Comparison of ENCODE assay signal across 24 cellular contexts in the genomic region with DNA sequence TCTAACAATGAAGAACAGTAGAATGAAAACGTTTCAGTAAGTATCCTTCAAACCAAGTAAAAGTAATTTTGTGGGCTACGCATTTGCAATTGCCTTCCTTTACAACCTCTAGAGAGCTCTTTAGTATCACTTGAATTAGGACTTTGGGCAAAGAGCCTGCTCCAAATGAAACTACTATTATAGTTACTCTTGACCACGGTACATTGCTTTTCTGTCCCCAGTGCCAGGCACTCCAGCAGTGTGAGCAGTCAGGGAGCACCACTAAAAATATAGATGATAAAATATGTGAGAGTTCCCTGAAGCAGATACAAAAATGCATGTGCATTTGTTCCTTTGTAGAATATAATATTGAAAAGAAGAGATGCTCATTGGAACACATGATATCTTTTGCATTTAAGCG.
"Had no signal": no experiment of that assay in that cellular context is flagged by ENCODE, and none has a peak within 500 bp of the region (broad histone marks: within the 10 kb centered on the region; RNA-seq: fewer than 3 reads in every experiment).

No MANE protein-coding gene starts in this region.

- DNase-seq: activated B cell treated with CpG ODN at 0.5 μM for 24 hours; activated CD8-positive, alpha-beta T cell treated with anti-CD3 and anti-CD28 coated beads, Interleukin-2, amount 10 ng/mL, durations not matched to agents 7 days and 5 days; activated naive CD4-positive, alpha-beta T cell treated with Interleukin-2 at 50 U/mL for 16 hours; activated T-cell treated with anti-CD3 and anti-CD28 coated beads for 4 hours; activated T-cell treated with anti-CD3 and anti-CD28 coated beads, Interleukin-2, amount 50 U/mL, for 72 hours; anterior cingulate cortex; endodermal cell; foreskin keratinocyte; heart left ventricle; hypothalamus; kidney glomerular epithelial cell; mesendoderm; natural killer cell; posterior cingulate gyrus; right cardiac atrium; spleen; stimulated activated CD4-positive, alpha-beta T cell treated with anti-CD3 and anti-CD28 coated beads, Interleukin-2, amount 100 ng/mL, for 48 hours; stimulated activated naive CD4-positive, alpha-beta T cell treated with Interleukin-2 at 50 U/mL for 16 hours; transverse colon had no signal

- H3K4me1 Mint-ChIP-seq: activated B cell treated with CpG ODN at 0.5 μM for 24 hours; central memory CD8-positive, alpha-beta T cell; endodermal cell; natural killer cell had no signal

- H3K9me3 ChIP-seq: heart left ventricle, spleen, transverse colon had no signal

- H3K27ac Mint-ChIP-seq: activated B cell treated with CpG ODN at 0.5 μM for 24 hours; activated CD8-positive, alpha-beta T cell treated with anti-CD3 and anti-CD28 coated beads, Interleukin-2, amount 10 ng/mL, durations not matched to agents 7 days and 5 days; activated naive CD8-positive, alpha-beta T cell; activated T-cell treated with anti-CD3 and anti-CD28 coated beads, Interleukin-2, amount 50 U/mL, for 72 hours; dendritic cell treated with granulocyte-macrophage colony-stimulating factor and Interleukin-4, amounts not matched to agents 40 ng/mL and 50 ng/mL, for 4 days; endodermal cell; natural killer cell; T-helper 2 cell treated with Interferon-gamma antibody and Interleukin-4, amounts not matched to agents 5 μg/mL and 100 μg/mL, for 36 hours had no signal

- H3K4me3 Mint-ChIP-seq: activated B cell treated with CpG ODN at 0.5 μM for 24 hours; activated CD8-positive, alpha-beta T cell treated with anti-CD3 and anti-CD28 coated beads, Interleukin-2, amount 10 ng/mL, durations not matched to agents 7 days and 5 days; activated naive CD8-positive, alpha-beta T cell; activated T-cell treated with anti-CD3 and anti-CD28 coated beads, Interleukin-2, amount 50 U/mL, for 72 hours; central memory CD8-positive, alpha-beta T cell; dendritic cell treated with granulocyte-macrophage colony-stimulating factor and Interleukin-4, amounts not matched to agents 40 ng/mL and 50 ng/mL, for 4 days; endodermal cell; natural killer cell; T-helper 2 cell treated with Interferon-gamma antibody and Interleukin-4, amounts not matched to agents 5 μg/mL and 100 μg/mL, for 36 hours had no signal

- H3K27me3 ChIP-seq: foreskin keratinocyte, heart left ventricle, spleen, transverse colon had no signal

- H3K27me3 Mint-ChIP-seq: activated B cell treated with CpG ODN at 0.5 μM for 24 hours; activated naive CD8-positive, alpha-beta T cell; central memory CD8-positive, alpha-beta T cell; dendritic cell treated with granulocyte-macrophage colony-stimulating factor and Interleukin-4, amounts not matched to agents 40 ng/mL and 50 ng/mL, for 4 days had no signal

- H3K9me3 Mint-ChIP-seq: activated B cell treated with CpG ODN at 0.5 μM for 24 hours; dendritic cell treated with granulocyte-macrophage colony-stimulating factor and Interleukin-4, amounts not matched to agents 40 ng/mL and 50 ng/mL, for 4 days; endodermal cell; T-helper 2 cell treated with Interferon-gamma antibody and Interleukin-4, amounts not matched to agents 5 μg/mL and 100 μg/mL, for 36 hours had no signal

- H3K36me3 ChIP-seq: heart left ventricle, spleen, transverse colon had no signal

- H3K4me3 ChIP-seq: heart left ventricle, lung, spleen, transverse colon had no signal

- H3K4me1 ChIP-seq: foreskin keratinocyte, heart left ventricle, spleen, transverse colon had no signal

- H3K36me3 Mint-ChIP-seq: activated naive CD8-positive, alpha-beta T cell; natural killer cell had no signal

- H3K27ac ChIP-seq: foreskin keratinocyte, heart left ventricle, spleen, transverse colon had no signal
